In genomic region chr10:130353928-130354327, GRCh38 we compare ENCODE assay signal across 22 cellular contexts.
"Had no signal": no experiment of that assay in that cellular context is flagged by ENCODE, and none has a peak within 500 bp of the region (broad histone marks: within the 10 kb centered on the region; RNA-seq: fewer than 3 reads in every experiment).

No MANE protein-coding gene starts in this region.

- ATAC-seq: activated T-cell treated with anti-CD3 and anti-CD28 coated beads, Interleukin-2, amount 50 U/mL, for 4 hours; Right ventricle myocardium inferior; T-cell had no signal

- DNase-seq: activated B cell treated with CpG ODN at 0.5 μM for 24 hours; activated CD4-positive, alpha-beta memory T cell treated with anti-CD3 and anti-CD28 coated beads for 36 hours; activated CD4-positive, alpha-beta T cell treated with anti-CD3 and anti-CD28 coated beads, Interleukin-2, amount 10 ng/mL, durations not matched to agents 7 days and 5 days; activated naive CD4-positive, alpha-beta T cell treated with anti-CD3 and anti-CD28 coated beads, Interleukin-2, amount 50 U/mL, for 16 hours; activated naive CD8-positive, alpha-beta T cell treated with anti-CD3 and anti-CD28 coated beads, Interleukin-2, amount 10 ng/mL, durations not matched to agents 7 days and 5 days; activated T-cell treated with anti-CD3 and anti-CD28 coated beads, Interleukin-2, amount 50 U/mL, for 4 hours; anterior cingulate cortex; caudate nucleus; KG1; NCI-H1048; NCI-H1436 treated with DMSO at 0.1 percent for 48 hours; NCI-H187; NCI-H2081; NCI-H446; NCI-H524; NCI-H82; T-cell; T-helper 2 cell; T1000 had no signal

- H3K36me3 ChIP-seq: adrenal gland had no signal

- H3K4me1 ChIP-seq: adrenal gland had no signal

- H3K4me3 ChIP-seq: adrenal gland, SK-N-MC had no signal

- H3K27ac ChIP-seq: adrenal gland, SK-N-MC had no signal

- H3K9me3 ChIP-seq: adrenal gland had no signal

- H3K27me3 ChIP-seq: adrenal gland had no signal
